Comparison of ENCODE assay signal across 21 cellular contexts in the genomic region with DNA sequence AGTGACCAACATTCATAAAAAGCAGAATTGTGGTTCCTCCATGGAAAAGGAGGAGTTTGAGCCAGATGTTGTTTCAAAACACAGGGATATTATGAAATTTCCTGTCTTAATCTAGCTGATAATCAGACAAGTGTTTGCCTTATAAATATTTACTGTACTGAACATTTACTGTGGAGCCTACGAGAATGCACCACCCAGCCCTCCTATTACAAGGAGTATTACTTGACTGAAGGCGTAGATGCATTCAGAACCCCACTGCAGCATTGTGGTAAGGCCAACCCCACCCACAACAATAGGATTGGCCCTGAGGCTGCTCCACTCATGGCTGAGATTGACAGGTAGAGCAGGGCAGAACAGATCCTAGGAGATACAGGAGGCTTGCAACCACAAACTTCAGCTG.
DNase-seq lines count a peak whose midpoint lies in the region; TF ChIP-seq lines count a peak whose summit lies in the region.
"Had no signal": no experiment of that assay in that cellular context is flagged by ENCODE, and none has a peak within 500 bp of the region (broad histone marks: within the 10 kb centered on the region; RNA-seq: fewer than 3 reads in every experiment).

No MANE protein-coding gene starts in this region.

- H3K4me3 ChIP-seq in esophagus muscularis mucosa (no peak overlapping the region), neural progenitor cell (no peak overlapping the region)
- H3K4me3 ChIP-seq: left ventricle myocardium inferior had no signal

- H3F3A ChIP-seq in neural progenitor cell (ENCODE audit: low read depth), result peaks cover 6% of the 10 kb centered on the region

- peaks cover 10% of the 10 kb centered on the region for H3K27me3 Mint-ChIP-seq in neural progenitor cell (ENCODE audit: insufficient read depth, low read depth)

- H3K4me1 Mint-ChIP-seq in neural progenitor cell, result peaks cover 19% of the 10 kb centered on the region
- H3K4me1 Mint-ChIP-seq: CD4-positive, alpha-beta memory T cell had no signal

- no peak overlapping the region for H3K4me3 Mint-ChIP-seq in neural progenitor cell
- H3K4me3 Mint-ChIP-seq: activated naive CD8-positive, alpha-beta T cell; CD4-positive, alpha-beta memory T cell; effector memory CD8-positive, alpha-beta T cell had no signal

- H3K36me3 Mint-ChIP-seq in neural progenitor cell, result peaks cover 24% of the 10 kb centered on the region
- H3K36me3 Mint-ChIP-seq: activated naive CD8-positive, alpha-beta T cell; CD4-positive, alpha-beta memory T cell had no signal

- H3K9ac ChIP-seq in neural progenitor cell, result no peak overlapping the region

- H3K27ac ChIP-seq in esophagus muscularis mucosa (replicated peaks in 1 of 4), result no peak overlapping the region
- H3K27ac ChIP-seq in neural progenitor cell, result no peak overlapping the region
- H3K27ac ChIP-seq: left ventricle myocardium inferior had no signal

- no peak for TF ChIP-seq POLR2A in esophagus muscularis mucosa (IDR thresholded peaks at IDR 0.05; ENCODE audit: low read depth)

- no peaks in the 10 kb centered on the region for H3K79me2 ChIP-seq in neural progenitor cell (ENCODE audit: low read depth)

- H3K36me3 ChIP-seq in esophagus muscularis mucosa (no peaks in the 10 kb centered on the region), neural progenitor cell (no peaks in the 10 kb centered on the region)
- H3K36me3 ChIP-seq: left ventricle myocardium inferior had no signal

- H3K9me3 ChIP-seq in esophagus muscularis mucosa, result no peaks in the 10 kb centered on the region
- H3K9me3 ChIP-seq in neural progenitor cell (ENCODE audit: low read depth), result no peaks in the 10 kb centered on the region
- H3K9me3 ChIP-seq: left ventricle myocardium inferior had no signal

- H4K20me1 ChIP-seq in neural progenitor cell (ENCODE audit: low read depth), result no peaks in the 10 kb centered on the region

- H3K9me3 Mint-ChIP-seq in neural progenitor cell, result peaks cover 27% of the 10 kb centered on the region
- H3K9me3 Mint-ChIP-seq: effector memory CD8-positive, alpha-beta T cell had no signal

- peak overlapping the region; percentile 35 for H2AFZ ChIP-seq in neural progenitor cell (replicated peaks)

- no peaks in the 10 kb centered on the region for H3K4me1 ChIP-seq in esophagus muscularis mucosa
- peaks cover 5% of the 10 kb centered on the region for H3K4me1 ChIP-seq in neural progenitor cell
- H3K4me1 ChIP-seq: left ventricle myocardium inferior had no signal

- no peak for TF ChIP-seq CTCF in esophagus muscularis mucosa (IDR thresholded peaks at IDR 0.05)
- TF ChIP-seq CTCF in neural progenitor cell (IDR thresholded peaks at IDR 0.05), result no peak
- no peak for TF ChIP-seq CTCF in GM20000 (IDR thresholded peaks at IDR 0.05; ENCODE audit: extremely low read depth, missing control alignments)

- H3K27ac Mint-ChIP-seq in neural progenitor cell, result peak overlapping the region; percentile 11
- H3K27ac Mint-ChIP-seq: activated naive CD8-positive, alpha-beta T cell; CD4-positive, alpha-beta memory T cell; effector memory CD8-positive, alpha-beta T cell had no signal

- no peaks in the 10 kb centered on the region for H3K27me3 ChIP-seq in esophagus muscularis mucosa
- H3K27me3 ChIP-seq in neural progenitor cell, result no peaks in the 10 kb centered on the region

- TF ChIP-seq EP300 in esophagus muscularis mucosa (IDR thresholded peaks at IDR 0.05), result no peak

- DNase-seq in DMS53 treated with DMSO at 0.1 percent for 48 hours (lab: John Stamatoyannopoulos, UW; ENCODE audit: unreplicated experiment) (peak; percentile 14), MV-4-11 (lab: John Stamatoyannopoulos, UW) (peak; percentile 58), esophagus muscularis mucosa (ENCODE audit: extremely low spot score) (peak; percentile 42), neural progenitor cell (ENCODE audit: low spot score) (no peak), activated gamma-delta T cell treated with Interleukin-2 at 50 U/mL for 16 hours (no peak), GM20000 (ENCODE audit: low spot score) (no peak), NCI-H69 (lab: John Stamatoyannopoulos, UW) (no peak), retina (no peak)
- DNase-seq: activated CD4-positive, alpha-beta T cell treated with anti-CD3 and anti-CD28 coated beads for 48 hours; CD4-positive, alpha-beta memory T cell; DMS79 treated with DMSO at 0.1 percent for 48 hours; effector memory CD8-positive, alpha-beta T cell; HCEC 1CT; left ventricle myocardium inferior; NCI-H1417; NCI-H2171; NCI-H526 treated with DMSO at 0.1 percent for 48 hours; right cardiac atrium; SHP77 treated with DMSO at 0.1 percent for 48 hours; stimulated activated CD4-positive, alpha-beta T cell treated with anti-CD3 and anti-CD28 coated beads, Interleukin-15, amount 100 ng/mL, for 24 hours had no signal

- no peak overlapping the region for H3K4me2 ChIP-seq in neural progenitor cell

- intact Hi-C loops in esophagus muscularis mucosa (cut with DNase I), result no loop called here

- 73% methylated on average over 2 of the region's 2 CpGs for WGBS in esophagus muscularis mucosa

Comparison
In these comparisons a context has a peak if more than half of its experiments do, and no peak if none do; other contexts are left out.
1. DNase-seq: peak in DMS53 treated with DMSO at 0.1 percent for 48 hours (single experiment), MV-4-11 (single experiment) and esophagus muscularis mucosa (single experiment); none in neural progenitor cell (single experiment), activated gamma-delta T cell treated with Interleukin-2 at 50 U/mL for 16 hours (single experiment), GM20000 (single experiment), NCI-H69 (single experiment) and retina (single experiment).